8 cellular contexts compared by ENCODE assay signal in the genomic region with DNA sequence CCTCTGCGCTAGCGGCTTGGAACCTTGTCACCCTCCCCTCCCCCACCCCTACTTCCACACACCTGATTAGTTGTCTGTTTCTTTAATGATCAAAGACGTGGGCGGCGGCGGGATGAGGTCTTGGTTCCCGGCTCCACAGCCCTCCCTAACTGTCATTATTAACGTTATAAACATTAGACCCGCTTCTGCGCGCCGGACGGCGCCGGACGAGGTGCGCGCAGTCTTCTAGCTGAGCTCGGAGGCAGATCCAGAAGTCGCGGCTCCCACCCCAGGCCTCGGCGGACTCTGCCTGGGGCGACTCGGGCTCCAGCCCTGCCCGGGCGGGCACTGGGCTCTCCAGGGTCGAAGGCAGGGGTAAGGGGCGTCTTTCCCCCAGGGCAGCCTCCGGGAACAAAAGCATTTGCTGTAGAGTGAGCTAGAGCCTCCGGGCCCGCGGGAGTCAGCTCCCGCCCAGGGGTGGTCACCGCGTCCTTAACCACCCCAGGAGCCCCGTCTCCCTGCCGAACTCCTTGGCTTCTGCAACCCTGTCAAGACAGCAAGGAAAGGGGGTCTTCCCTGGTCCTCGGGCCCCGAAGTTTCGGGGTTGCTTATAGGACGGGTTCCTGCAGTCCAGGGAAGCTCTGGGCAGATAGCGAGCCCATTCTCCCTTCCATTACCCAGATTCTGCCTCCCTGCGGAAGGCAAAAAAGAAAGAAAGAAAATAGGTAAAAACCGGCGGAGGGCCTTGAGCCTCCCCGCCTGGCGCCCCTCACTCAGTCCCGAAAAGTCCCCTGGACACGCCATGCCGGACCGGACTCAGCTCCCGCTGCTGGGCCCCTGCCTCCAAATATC. TPM values are rescaled to one million over a fixed set of nuclear protein-coding genes. Genes with fewer than 3 reads are reported as not detected.
DNase-seq lines count a peak whose midpoint lies in the region; ATAC-seq and TF ChIP-seq lines count a peak whose summit lies in the region.

No MANE protein-coding gene starts in this region.

- in situ Hi-C loops in G401 (cut with HindIII; ENCODE audit: low sequenced_read_pairs) = no loop called here

- H3K4me3 ChIP-seq in OCI-LY3 (ENCODE audit: low read length) (peak overlapping the region; percentile 68), fibroblast of lung (replicated peaks in 1 of 4; ENCODE audit: control extremely low read depth in 1 of 4, insufficient read depth in 1 of 4, low read depth in 3 of 4, low read length in 4 of 4) (peak overlapping the region in 3 of 4 experiments; percentile 2 to 42 (median 19)), parathyroid adenoma (ENCODE audit: low read depth, low read length) (peak overlapping the region; percentile 16)

- H3K36me3 ChIP-seq in OCI-LY3 (replicated peaks; ENCODE audit: low read depth, low read length) (no peaks in the 10 kb centered on the region), fibroblast of lung (ENCODE audit: control insufficient read depth, insufficient read depth, low read length) (no peaks in the 10 kb centered on the region), parathyroid adenoma (ENCODE audit: control insufficient read depth, insufficient read depth, low read length) (no peaks in the 10 kb centered on the region)

- H3K4me2 ChIP-seq in OCI-LY3 (ENCODE audit: low read length) = peak overlapping the region; percentile 68
- peak overlapping the region; percentile 82 for H3K4me2 ChIP-seq in fibroblast of lung (ENCODE audit: extremely low read depth, insufficient read depth, low read length)
- H3K4me2 ChIP-seq in parathyroid adenoma (ENCODE audit: low read length) = peak overlapping the region; percentile 64

- DNase-seq in EL = peak; percentile 19
- DNase-seq in fibroblast of lung (ENCODE audit: low read depth in 2 of 2) = peak; percentile 22 to 38
- DNase-seq in DMS 273 (lab: John Stamatoyannopoulos, UW; ENCODE audit: unreplicated experiment) = no peak
- DNase-seq in G401 (ENCODE audit: low spot score) = no peak
- DNase-seq in NCI-H128 (lab: John Stamatoyannopoulos, UW; ENCODE audit: unreplicated experiment) = no peak

- H3K9me3 ChIP-seq in OCI-LY3 (ENCODE audit: insufficient read depth, low read length) = no peaks in the 10 kb centered on the region
- no peaks in the 10 kb centered on the region for H3K9me3 ChIP-seq in fibroblast of lung (ENCODE audit: control insufficient read depth, insufficient read depth, low read depth, low read length)
- H3K9me3 ChIP-seq in parathyroid adenoma (ENCODE audit: control insufficient read depth, low read length) = no peaks in the 10 kb centered on the region

- H4K20me1 ChIP-seq in OCI-LY3 (ENCODE audit: insufficient read depth, low read length) (no peaks in the 10 kb centered on the region), fibroblast of lung (ENCODE audit: control insufficient read depth, extremely low read depth, insufficient read depth, low read length) (no peaks in the 10 kb centered on the region)

- TF ChIP-seq CTCF in OCI-LY3 (IDR thresholded peaks at IDR 0.05; ENCODE audit: low read depth, low read length) (no peak), fibroblast of lung (conservative IDR thresholded peaks at IDR 0.05 in 1 of 2, IDR thresholded peaks at IDR 0.05 in 1 of 2; ENCODE audit: low read depth in 1 of 2, low read length in 2 of 2) (no peak), parathyroid adenoma (IDR thresholded peaks at IDR 0.05) (no peak)

- H3K27me3 ChIP-seq in OCI-LY3 (ENCODE audit: low read depth, low read length) (no peaks in the 10 kb centered on the region), fibroblast of lung (ENCODE audit: control insufficient read depth, insufficient read depth, low read length) (peaks cover 73% of the 10 kb centered on the region), parathyroid adenoma (ENCODE audit: control insufficient read depth, insufficient read depth, low read length) (peaks cover 3% of the 10 kb centered on the region)

- H2AFZ ChIP-seq in OCI-LY3 (ENCODE audit: low read depth, low read length) = 0 out of 2 replicates have a peak overlapping the region, but pooled peaks have one; percentile 11
- no peak overlapping the region for H2AFZ ChIP-seq in fibroblast of lung (ENCODE audit: low read length)
- H2AFZ ChIP-seq in parathyroid adenoma = peak overlapping the region; percentile 50

- H3K27ac ChIP-seq in OCI-LY3 (ENCODE audit: low read length) = no peak overlapping the region
- H3K27ac ChIP-seq in fibroblast of lung (ENCODE audit: insufficient read depth, low read length) = no peak overlapping the region
- H3K27ac ChIP-seq in parathyroid adenoma = no peak overlapping the region

- no peaks in the 10 kb centered on the region for H3K79me2 ChIP-seq in OCI-LY3 (ENCODE audit: low read length)
- H3K79me2 ChIP-seq in fibroblast of lung (ENCODE audit: control insufficient read depth, insufficient read depth, low read length) = no peaks in the 10 kb centered on the region
- H3K79me2 ChIP-seq in parathyroid adenoma = no peaks in the 10 kb centered on the region

- peaks cover 33% of the 10 kb centered on the region for H3K4me1 ChIP-seq in OCI-LY3 (ENCODE audit: low read length)
- no peaks in the 10 kb centered on the region for H3K4me1 ChIP-seq in fibroblast of lung (ENCODE audit: control insufficient read depth, extremely low read depth, insufficient read depth, low read length)
- H3K4me1 ChIP-seq in parathyroid adenoma = no peaks in the 10 kb centered on the region

- H3K9ac ChIP-seq in OCI-LY3 (ENCODE audit: low read length) (no peak overlapping the region; the same call in 1 of the 2 replicates), fibroblast of lung (ENCODE audit: insufficient read depth, low read length) (no peak overlapping the region), parathyroid adenoma (no peak overlapping the region)

- no peak for ATAC-seq in GM19455 (IDR thresholded peaks at IDR 0.05; ENCODE audit: unreplicated experiment)

RNA-seq across cellular contexts. Expression of gene ISLR2, which starts 2.2 kb away (rescaled TPM):
- total RNA-seq in fibroblast of lung = not detected in 2 replicates
- not detected in 2 replicates for polyA plus RNA-seq in fibroblast of lung
- polyA plus RNA-seq in fibroblast of lung (2012) = not detected in 2 replicates
- polyA minus RNA-seq in fibroblast of lung (ENCODE audit: low replicate concordance) = not detected in 2 replicates
- total RNA-seq in G401 (2014; rRNA removed; shearing (Covaris generic)) = not detected in 2 replicates

RNA-seq across cellular contexts. Expression of gene ISLR, which starts 45.3 kb away (rescaled TPM):
- total RNA-seq in fibroblast of lung = 14.0 and 17.7 TPM in 2 replicates
- polyA plus RNA-seq in fibroblast of lung = 17.3 and 34.0 TPM in 2 replicates
- polyA plus RNA-seq in fibroblast of lung (2012) = 19.6 and 41.4 TPM in 2 replicates
- polyA minus RNA-seq in fibroblast of lung (ENCODE audit: low replicate concordance) = 8.6 and 22.7 TPM in 2 replicates
- 3.4 and 5.7 TPM in 2 replicates for total RNA-seq in G401 (2014; rRNA removed; shearing (Covaris generic))

RNA-seq across cellular contexts. Expression of gene GOLGA6A, which starts 45.8 kb away (rescaled TPM):
- total RNA-seq in fibroblast of lung = under 0.01 TPM in 1 of 2 replicates, not detected in the other
- polyA plus RNA-seq in fibroblast of lung = not detected in 2 replicates
- not detected in 2 replicates for polyA plus RNA-seq in fibroblast of lung (2012)
- not detected in 2 replicates for polyA minus RNA-seq in fibroblast of lung (ENCODE audit: low replicate concordance)
- total RNA-seq in G401 (2014; rRNA removed; shearing (Covaris generic)) = not detected in 2 replicates

Comparison
In these comparisons a context has a peak if more than half of its experiments do, and no peak if none do; other contexts are left out.
1. DNase-seq: peak in EL (single experiment) and fibroblast of lung (2 of 2); none in DMS 273 (single experiment), G401 (single experiment) and NCI-H128 (single experiment).
2. H3K4me3 ChIP-seq: peak in every context shown above with its lines; median percentile 68 in OCI-LY3; 19 in fibroblast of lung; 16 in parathyroid adenoma.
3. Peak in every context shown above with its lines, with median percentiles within 50 percentile points of each other: H3K4me2 ChIP-seq.